In the genomic region with DNA sequence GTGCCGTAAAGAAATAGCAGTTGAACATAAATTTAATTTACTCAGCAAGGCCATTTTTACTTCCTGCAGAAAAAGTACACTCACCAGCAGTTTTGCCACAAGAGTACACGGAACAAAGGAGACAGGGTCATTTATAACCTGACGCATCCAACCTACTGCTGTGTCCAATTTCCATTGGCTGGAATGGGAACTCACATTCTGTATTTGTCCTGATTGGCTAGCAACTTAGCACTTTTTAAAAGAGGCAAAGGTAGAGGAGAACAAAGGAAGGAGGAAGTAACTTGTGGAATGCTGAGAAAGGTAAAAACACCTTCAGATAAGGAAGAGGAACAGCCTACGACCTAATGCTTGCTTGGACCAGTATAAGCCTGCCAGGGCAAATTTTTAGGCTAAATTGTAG, we compare ENCODE assay signal across 9 cellular contexts. TPM values are rescaled to one million over a fixed set of nuclear protein-coding genes. Genes with fewer than 3 reads are reported as not detected.
DNase-seq lines count a peak whose midpoint lies in the region; ATAC-seq, FAIRE-seq and TF ChIP-seq lines count a peak whose summit lies in the region.
"Not testable (repeated sequence)": the region's sequence is repeated elsewhere in the genome, so short reads cannot be mapped to it uniquely, and the experiment has no call there.
"Had no signal": no experiment of that assay in that cellular context is flagged by ENCODE, and none has a peak within 500 bp of the region (broad histone marks: within the 10 kb centered on the region; RNA-seq: fewer than 3 reads in every experiment).

No MANE protein-coding gene starts in this region.

- H3K27me3 ChIP-seq in Caco-2 (replicated peaks; ENCODE audit: control insufficient read depth, insufficient read depth, low read length); bronchial epithelial cell (ENCODE audit: control insufficient read depth, insufficient read depth, low read length); esophagus squamous epithelium; keratinocyte (ENCODE audit: control insufficient read depth, extremely low read depth, insufficient read depth, low read length); neutrophil: not testable (repeated sequence)

- not testable (repeated sequence) for H3K9me3 ChIP-seq in Caco-2; esophagus squamous epithelium; keratinocyte (ENCODE audit: control insufficient read depth, low read depth, low read length); neutrophil

- H3K36me3 ChIP-seq in Caco-2 (ENCODE audit: control insufficient read depth, insufficient read depth, low read length); bronchial epithelial cell (ENCODE audit: control insufficient read depth, insufficient read depth, low read length): not testable (repeated sequence)
- H3K36me3 ChIP-seq in esophagus squamous epithelium (peaks cover 0 to 85% (median 7%) of the 10 kb centered on the region in 3 donors), keratinocyte (ENCODE audit: control insufficient read depth in 2 of 2, extremely low read depth in 1 of 2, insufficient read depth in 2 of 2, low read length in 2 of 2) (peaks cover 0 to 11% of the 10 kb centered on the region in 2 experiments), neutrophil (peaks cover 40% of the 10 kb centered on the region)

- dilution Hi-C loops in keratinocyte (cut with MboI; ENCODE audit: extremely low pct_ligation_motif_present, low sequenced_read_pairs): not testable (repeated sequence)

- H4K20me1 ChIP-seq in keratinocyte (ENCODE audit: control insufficient read depth, extremely low read depth, insufficient read depth, low read length): not testable (repeated sequence)

- H3K36me3 Mint-ChIP-seq in Caco-2 (ENCODE audit: insufficient read depth, unreplicated experiment): not testable (repeated sequence)
- H3K36me3 Mint-ChIP-seq in WTC11: peaks cover 61% of the 10 kb centered on the region

- H3K4me3 Mint-ChIP-seq in Caco-2 (ENCODE audit: unreplicated experiment); WTC11: not testable (repeated sequence)

- H3K9me3 Mint-ChIP-seq in Caco-2 (ENCODE audit: unreplicated experiment); WTC11: not testable (repeated sequence)

- CTCF ChIA-PET in Caco-2 (lab: Charles Lee); WTC11 (lab: Charles Lee): not testable (repeated sequence)

- intact Hi-C loops in Caco-2 (cut with micrococcal nuclease; ENCODE audit: unreplicated experiment); esophagus squamous epithelium (cut with DNase I): not testable (repeated sequence)

- H3K27ac Mint-ChIP-seq in Caco-2 (ENCODE audit: unreplicated experiment): peak overlapping the region; percentile 65
- peak overlapping the region; percentile 80 for H3K27ac Mint-ChIP-seq in WTC11

- H3K4me2 ChIP-seq in keratinocyte (ENCODE audit: control insufficient read depth, extremely low read depth, insufficient read depth, low read depth, low read length): peak overlapping the region; percentile 25

- not testable (repeated sequence) for H3K9me1 ChIP-seq in keratinocyte (ENCODE audit: control insufficient read depth, extremely low read depth, insufficient read depth, low read length)

- not testable (repeated sequence) for H3K9ac ChIP-seq in keratinocyte (ENCODE audit: control insufficient read depth, extremely low read depth, insufficient read depth, low read length)

- H3K4me1 ChIP-seq in Caco-2; neutrophil (ENCODE audit: control insufficient read depth in 1 of 2, insufficient read depth in 1 of 2, low read depth in 1 of 2, low read length in 1 of 2): not testable (repeated sequence)
- H3K4me1 ChIP-seq in esophagus squamous epithelium: peaks cover 0 to 15% (median 0%) of the 10 kb centered on the region in 3 donors
- peaks cover 13% of the 10 kb centered on the region for H3K4me1 ChIP-seq in keratinocyte (ENCODE audit: control insufficient read depth, extremely low read depth, insufficient read depth, low read length)

- not testable (repeated sequence) for FAIRE-seq in bronchial epithelial cell (lab: Jason Lieb, UNC); keratinocyte (lab: Jason Lieb, UNC)

- H3K4me1 Mint-ChIP-seq in Caco-2 (ENCODE audit: low read depth, unreplicated experiment): not testable (repeated sequence)
- H3K4me1 Mint-ChIP-seq in WTC11: peaks cover 12% of the 10 kb centered on the region

- POLR2A ChIA-PET in Caco-2 (lab: Charles Lee); WTC11 (lab: Charles Lee): not testable (repeated sequence)

- H3K4me3 ChIP-seq in Caco-2 (ENCODE audit: low read depth, low read length); bronchial epithelial cell (ENCODE audit: low read depth, low read length); epithelial cell of esophagus (ENCODE audit: low read length); esophagus squamous epithelium; neutrophil (ENCODE audit: low read depth in 1 of 2, low read length in 1 of 2): not testable (repeated sequence)
- peak overlapping the region in 1 of 3 experiments; percentile 20 for H3K4me3 ChIP-seq in keratinocyte (ENCODE audit: control insufficient read depth in 2 of 3, extremely low read depth in 1 of 3, insufficient read depth in 2 of 3, low read depth in 1 of 3, low read length in 3 of 3)

- H3K27ac ChIP-seq in esophagus squamous epithelium (peak overlapping the region in 3 of 4 donors; percentile 35 to 57 (median 46)), keratinocyte (ENCODE audit: control insufficient read depth, insufficient read depth, low read length) (peak overlapping the region; percentile 34), neutrophil (peak overlapping the region; percentile 46)

- not testable (repeated sequence) for BruUV-seq in Caco-2 (replicated peaks; lab: Mats Ljungman, UMichigan)

- not testable (repeated sequence) for H3K27me3 Mint-ChIP-seq in Caco-2 (ENCODE audit: insufficient read depth, unreplicated experiment); WTC11 (ENCODE audit: low read depth)

- DNase-seq in Caco-2; WTC11 (ENCODE audit: low spot score); esophagus squamous epithelium (lab: John Stamatoyannopoulos, UW): not testable (repeated sequence)
- DNase-seq in bronchial epithelial cell (ENCODE audit: low read depth) (peak; percentile 62), epithelial cell of esophagus (ENCODE audit: low read depth) (peak; percentile 36), keratinocyte (ENCODE audit: low read depth, low spot score) (peak; percentile 23)

- H3K79me2 ChIP-seq in keratinocyte (ENCODE audit: control insufficient read depth, insufficient read depth, low read length): not testable (repeated sequence)

- not testable (repeated sequence) for TF ChIP-seq CTCF in Caco-2 (IDR thresholded peaks at IDR 0.05; ENCODE audit: insufficient read depth in 1 of 2, low read depth in 1 of 2, low read length in 1 of 2, severe bottlenecking in 1 of 2, unreplicated experiment in 1 of 2); WTC11 (IDR thresholded peaks at IDR 0.05); bronchial epithelial cell (IDR thresholded peaks at IDR 0.05; ENCODE audit: insufficient read depth, low read length, severe bottlenecking); epithelial cell of esophagus (IDR thresholded peaks at IDR 0.05; ENCODE audit: insufficient read depth, low read depth, low read length, missing control alignments); esophagus squamous epithelium (IDR thresholded peaks at IDR 0.05); keratinocyte (optimal IDR thresholded peaks at IDR 0.05 in 1 of 3, IDR thresholded peaks at IDR 0.05 in 1 of 3, conservative IDR thresholded peaks at IDR 0.05 in 1 of 3; ENCODE audit: extremely low read depth in 1 of 3, insufficient read depth in 2 of 3, low read length in 3 of 3); neutrophil (IDR thresholded peaks at IDR 0.05)

- 53 to 68% methylated on average over 4 of the region's 4 CpGs for WGBS in esophagus squamous epithelium, 2 donors

- not testable (repeated sequence) for TF ChIP-seq POLR2A in esophagus squamous epithelium (IDR thresholded peaks at IDR 0.05)

- ATAC-seq in WTC11: not testable (repeated sequence)

- not testable (repeated sequence) for H2AFZ ChIP-seq in keratinocyte (ENCODE audit: control insufficient read depth, low read length)

RNA-seq across cellular contexts. Expression of a gene that starts 16.1 kb away (rescaled TPM):
- total RNA-seq in Caco-2 (2022): 13.3 and 14.1 TPM in 2 replicates
- total RNA-seq in WTC11 (2021): 20.1 to 22.9 TPM (median 21.6 TPM) in 3 replicates
- total RNA-seq in bronchial epithelial cell: 3.7 and 6.5 TPM in 2 replicates
- total RNA-seq in esophagus squamous epithelium: 1 to 10 TPM; 6.1 to 9.4 (median 6.8) TPM
- 7.4 to 16.3 TPM (median 11.3 TPM) in 3 replicates for polyA plus RNA-seq in keratinocyte
- polyA plus RNA-seq in keratinocyte (2011; ENCODE audit: low read depth): 3.8 TPM
- 3.8 and 9.9 TPM in 2 replicates for polyA plus RNA-seq in keratinocyte (2011; cell fraction: cytosol; rRNA removed)
- 8.0 and 10.4 TPM in 2 replicates for polyA plus RNA-seq in keratinocyte (2011; cell fraction: nucleus; rRNA removed)
- polyA plus RNA-seq in keratinocyte (2012; ENCODE audit: low replicate concordance): 8.6 and 9.2 TPM in 2 replicates
- polyA minus RNA-seq in keratinocyte: 2.1 to 9.4 TPM (median 7.9 TPM) in 3 replicates
- 3.6 TPM for polyA minus RNA-seq in keratinocyte (2011; cell fraction: cytosol; rRNA and poly(A)+ RNA removed)
- 5.4 and 16.4 TPM in 2 replicates for polyA minus RNA-seq in keratinocyte (2011; cell fraction: nucleus; rRNA and poly(A)+ RNA removed)

RNA-seq across cellular contexts. Expression of a gene that starts 32.5 kb away (rescaled TPM):
- total RNA-seq in Caco-2 (2022) (27.4 and 31.4 TPM in 2 replicates), WTC11 (2021) (31.1 to 35.7 TPM (median 35.2 TPM) in 3 replicates), bronchial epithelial cell (44.3 and 64.0 TPM in 2 replicates), esophagus squamous epithelium (10 to 100 TPM; 20.6 to 36.0 (median 23.7) TPM)
- 31.6 to 52.0 TPM (median 33.6 TPM) in 3 replicates for polyA plus RNA-seq in keratinocyte
- polyA plus RNA-seq in keratinocyte (2011; ENCODE audit: low read depth): 51.2 TPM
- polyA plus RNA-seq in keratinocyte (2011; cell fraction: cytosol; rRNA removed): 36.2 and 63.7 TPM in 2 replicates
- 38.1 and 43.1 TPM in 2 replicates for polyA plus RNA-seq in keratinocyte (2011; cell fraction: nucleus; rRNA removed)
- polyA plus RNA-seq in keratinocyte (2012; ENCODE audit: low replicate concordance): 30.6 and 38.5 TPM in 2 replicates
- polyA minus RNA-seq in keratinocyte: 10.6 to 27.4 TPM (median 17.4 TPM) in 3 replicates
- 24.9 TPM for polyA minus RNA-seq in keratinocyte (2011; cell fraction: cytosol; rRNA and poly(A)+ RNA removed)
- polyA minus RNA-seq in keratinocyte (2011; cell fraction: nucleus; rRNA and poly(A)+ RNA removed): 20.7 and 25.4 TPM in 2 replicates

RNA-seq across cellular contexts. Expression of a gene that starts 55.5 kb away (rescaled TPM):
- total RNA-seq in Caco-2 (2022) (0.23 TPM in 1 of 2 replicates, not detected in the other), WTC11 (2021) (0.25 to 0.46 TPM (median 0.27 TPM) in 3 replicates), bronchial epithelial cell (0.13 and 0.53 TPM in 2 replicates), esophagus squamous epithelium (under 1 TPM in 2 of 4 donors, not detected in 2; 0.18 to 0.57 TPM)
- 0.17 to 0.88 TPM (median 0.57 TPM) in 3 replicates for polyA plus RNA-seq in keratinocyte
- 2.0 TPM for polyA plus RNA-seq in keratinocyte (2011; ENCODE audit: low read depth)
- 0.19 TPM in 1 of 2 replicates, not detected in the other for polyA plus RNA-seq in keratinocyte (2011; cell fraction: cytosol; rRNA removed)
- 2.3 and 2.6 TPM in 2 replicates for polyA plus RNA-seq in keratinocyte (2011; cell fraction: nucleus; rRNA removed)
- 0.10 and 1.3 TPM in 2 replicates for polyA plus RNA-seq in keratinocyte (2012; ENCODE audit: low replicate concordance)
- 0.67 TPM in 1 of 3 replicates, not detected in the others for polyA minus RNA-seq in keratinocyte
- polyA minus RNA-seq in keratinocyte (2011; cell fraction: cytosol; rRNA and poly(A)+ RNA removed): not detected
- polyA minus RNA-seq in keratinocyte (2011; cell fraction: nucleus; rRNA and poly(A)+ RNA removed): 0.78 TPM in 1 of 2 replicates, not detected in the other
- total RNA-seq: GM23248 had no signal
- polyA plus RNA-seq: CD4-positive, CD25-positive, alpha-beta regulatory T cell had no signal
